Comparison of ENCODE assay signal across 19 cellular contexts in the genomic region with DNA sequence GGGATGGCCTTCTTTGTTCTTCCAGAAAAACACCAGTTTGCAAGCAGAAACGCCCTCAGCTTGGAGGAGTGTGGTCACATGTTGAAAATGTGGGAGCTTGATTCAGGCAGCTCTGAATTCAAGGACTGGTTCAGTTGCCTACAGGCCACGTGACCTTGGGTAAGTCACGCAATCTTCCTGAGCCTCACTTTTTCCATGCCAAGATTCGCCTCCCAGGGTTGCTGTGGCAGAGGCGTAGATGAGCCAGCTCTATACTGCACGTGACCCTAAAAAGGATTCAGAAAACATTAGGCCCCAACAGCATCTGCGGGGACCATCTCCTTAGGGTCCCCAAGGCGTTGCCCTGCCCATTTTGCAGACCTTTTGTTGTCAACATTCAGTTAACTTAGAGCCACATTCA.
DNase-seq lines count a peak whose midpoint lies in the region; ATAC-seq and TF ChIP-seq lines count a peak whose summit lies in the region.
"Had no signal": no experiment of that assay in that cellular context is flagged by ENCODE, and none has a peak within 500 bp of the region (broad histone marks: within the 10 kb centered on the region; RNA-seq: fewer than 3 reads in every experiment).

No MANE protein-coding gene starts in this region.

- H2AK5ac ChIP-seq in neuronal stem cell (ENCODE audit: low read depth, low read length) = no peak overlapping the region

- DNase-seq in activated CD4-positive, alpha-beta T cell treated with anti-CD3 and anti-CD28 coated beads for 48 hours = peak; percentile 11
- DNase-seq in activated CD4-positive, alpha-beta T cell treated with anti-CD3 and anti-CD28 coated beads, Interleukin-2, amount 10 ng/mL, durations not matched to agents 7 days and 5 days = no peak
- DNase-seq in stimulated activated CD4-positive, alpha-beta T cell treated with anti-CD3 and anti-CD28 coated beads, Interleukin-15, amount 100 ng/mL, for 24 hours = peak; percentile 9
- DNase-seq in stimulated activated CD4-positive, alpha-beta T cell treated with anti-CD3 and anti-CD28 coated beads, Interleukin-2, amount 100 ng/mL, for 48 hours = no peak
- DNase-seq in adrenal gland (peak; percentile 49 to 85 (median 79)), neuronal stem cell (ENCODE audit: low spot score) (no peak), D341Med (ENCODE audit: low spot score) (no peak)
- no peak for DNase-seq in stimulated activated effector memory CD8-positive, alpha-beta T cell treated with anti-CD3 and anti-CD28 coated beads, Interleukin-12 subunit alpha, Interleukin-12 subunit beta, amount 100 ng/mL, for 72 hours (ENCODE audit: low spot score in 2 of 2)
- DNase-seq: COR-L47; GOT3; MM.1S; NCI-H1105 treated with DMSO at 0.1 percent for 48 hours; NCI-H1694; NCI-H2081 treated with DMSO at 0.1 percent for 48 hours; NK-92 treated with Interleukin-12 subunit alpha and Interleukin-12 subunit beta, amount 100 ng/mL, for 24 hours; Peyer's patch had no signal

- H3K36me3 ChIP-seq in adrenal gland (replicated peaks in 1 of 2) (no peaks in the 10 kb centered on the region), neuronal stem cell (replicated peaks in 1 of 2; ENCODE audit: control insufficient read depth in 2 of 2, insufficient read depth in 2 of 2, low read length in 2 of 2) (no peaks in the 10 kb centered on the region)
- H3K36me3 ChIP-seq: Peyer's patch had no signal

- no peak overlapping the region for H3K4me3 Mint-ChIP-seq in activated CD4-positive, alpha-beta T cell treated with anti-CD3 and anti-CD28 coated beads, Interleukin-2, amount 10 ng/mL, durations not matched to agents 7 days and 5 days
- H3K4me3 Mint-ChIP-seq in stimulated activated effector memory CD8-positive, alpha-beta T cell treated with anti-CD3 and anti-CD28 coated beads, Interleukin-12 subunit alpha, Interleukin-12 subunit beta, amount 100 ng/mL, for 72 hours = no peak overlapping the region
- H3K4me3 Mint-ChIP-seq: B cell had no signal

- peaks cover 3% of the 10 kb centered on the region for H3K27me3 Mint-ChIP-seq in activated CD4-positive, alpha-beta T cell treated with anti-CD3 and anti-CD28 coated beads, Interleukin-2, amount 10 ng/mL, durations not matched to agents 7 days and 5 days

- no peak overlapping the region for H2BK5ac ChIP-seq in neuronal stem cell (ENCODE audit: low read length)

- no peak overlapping the region for H3K14ac ChIP-seq in neuronal stem cell (ENCODE audit: low read length)

- H3K18ac ChIP-seq in neuronal stem cell (ENCODE audit: low read length) = peak overlapping the region; percentile 11

- H3K4ac ChIP-seq in neuronal stem cell (ENCODE audit: low read length) = no peak overlapping the region

- H3K27ac Mint-ChIP-seq in activated CD4-positive, alpha-beta T cell treated with anti-CD3 and anti-CD28 coated beads, Interleukin-2, amount 10 ng/mL, durations not matched to agents 7 days and 5 days = no peak overlapping the region
- H3K27ac Mint-ChIP-seq in stimulated activated effector memory CD8-positive, alpha-beta T cell treated with anti-CD3 and anti-CD28 coated beads, Interleukin-12 subunit alpha, Interleukin-12 subunit beta, amount 100 ng/mL, for 72 hours = no peak overlapping the region
- H3K27ac Mint-ChIP-seq: B cell had no signal

- H2BK15ac ChIP-seq in neuronal stem cell (ENCODE audit: low read length) = peak overlapping the region; percentile 42

- CTCF ChIA-PET in activated CD4-positive, alpha-beta T cell treated with anti-CD3 and anti-CD28 coated beads, Interleukin-2, amount 10 ng/mL, durations not matched to agents 7 days and 5 days (lab: Charles Lee) = interaction anchor here (0.6 to 1.0 kb wide), 2 partner anchors 24 to 398 kb away, joined by 3 to 4 read pairs; no protein-coding TSS in a partner anchor

- ATAC-seq in stimulated activated effector memory CD8-positive, alpha-beta T cell treated with anti-CD3 and anti-CD28 coated beads, Interleukin-12 subunit alpha, Interleukin-12 subunit beta, amount 100 ng/mL, for 72 hours = no peak
- ATAC-seq: GM12878, Right ventricle myocardium inferior had no signal

- H3K27me3 ChIP-seq in adrenal gland (no peaks in the 10 kb centered on the region), neuronal stem cell (ENCODE audit: control insufficient read depth in 3 of 3, insufficient read depth in 3 of 3, low read depth in 1 of 3, low read length in 3 of 3) (peaks cover 0 to 28% (median 0%) of the 10 kb centered on the region in 3 experiments)
- H3K27me3 ChIP-seq: Peyer's patch had no signal

- H3K4me1 Mint-ChIP-seq in activated CD4-positive, alpha-beta T cell treated with anti-CD3 and anti-CD28 coated beads, Interleukin-2, amount 10 ng/mL, durations not matched to agents 7 days and 5 days = no peaks in the 10 kb centered on the region
- no peaks in the 10 kb centered on the region for H3K4me1 Mint-ChIP-seq in stimulated activated effector memory CD8-positive, alpha-beta T cell treated with anti-CD3 and anti-CD28 coated beads, Interleukin-12 subunit alpha, Interleukin-12 subunit beta, amount 100 ng/mL, for 72 hours
- H3K4me1 Mint-ChIP-seq: B cell had no signal

- intact Hi-C loops in adrenal gland (cut with DNase I) = no loop called here

- H3K4me2 ChIP-seq in neuronal stem cell (ENCODE audit: insufficient read depth, low read length, poor library complexity, severe bottlenecking) = no peak overlapping the region

- no peak overlapping the region for H4K91ac ChIP-seq in neuronal stem cell (ENCODE audit: low read depth, low read length, poor library complexity)

- POLR2A ChIA-PET in activated CD4-positive, alpha-beta T cell treated with anti-CD3 and anti-CD28 coated beads, Interleukin-2, amount 10 ng/mL, durations not matched to agents 7 days and 5 days (lab: Charles Lee) = no interaction called here

- no peak overlapping the region for H3K23ac ChIP-seq in neuronal stem cell (ENCODE audit: low read depth, low read length, poor library complexity)

- 53 to 67% (median 62%) methylated on average over 5 to 8 of the region's 8 CpGs for WGBS in adrenal gland, 4 donors
- no CpG with 5 or more reads among the region's 8 CpGs for WGBS in neuronal stem cell (ENCODE audit: extremely low coverage in 2 of 2, insufficient read length in 2 of 2, insufficient replicate concordance in 1 of 2), 2 donors

- TF ChIP-seq CTCF in adrenal gland (IDR thresholded peaks at IDR 0.05) = no peak

- H3K9me3 ChIP-seq in adrenal gland (replicated peaks in 1 of 3) (no peaks in the 10 kb centered on the region), neuronal stem cell (replicated peaks in 1 of 2; ENCODE audit: control insufficient read depth in 2 of 2, insufficient read depth in 1 of 2, low read depth in 1 of 2, low read length in 2 of 2) (peaks cover 0 to 2% of the 10 kb centered on the region in 2 donors)
- H3K9me3 ChIP-seq: Peyer's patch had no signal

- no peaks in the 10 kb centered on the region for H3K79me1 ChIP-seq in neuronal stem cell (ENCODE audit: low read depth, low read length)

- H2BK120ac ChIP-seq in neuronal stem cell (ENCODE audit: low read depth, low read length) = no peak overlapping the region

- no peak overlapping the region for H2AFZ ChIP-seq in neuronal stem cell (ENCODE audit: low read length)

- H3K9me3 Mint-ChIP-seq in activated CD4-positive, alpha-beta T cell treated with anti-CD3 and anti-CD28 coated beads, Interleukin-2, amount 10 ng/mL, durations not matched to agents 7 days and 5 days = no peaks in the 10 kb centered on the region
- H3K9me3 Mint-ChIP-seq in stimulated activated effector memory CD8-positive, alpha-beta T cell treated with anti-CD3 and anti-CD28 coated beads, Interleukin-12 subunit alpha, Interleukin-12 subunit beta, amount 100 ng/mL, for 72 hours = no peaks in the 10 kb centered on the region

- no peaks in the 10 kb centered on the region for H3K36me3 Mint-ChIP-seq in activated CD4-positive, alpha-beta T cell treated with anti-CD3 and anti-CD28 coated beads, Interleukin-2, amount 10 ng/mL, durations not matched to agents 7 days and 5 days (ENCODE audit: low read depth)
- H3K36me3 Mint-ChIP-seq in stimulated activated effector memory CD8-positive, alpha-beta T cell treated with anti-CD3 and anti-CD28 coated beads, Interleukin-12 subunit alpha, Interleukin-12 subunit beta, amount 100 ng/mL, for 72 hours = no peaks in the 10 kb centered on the region

- H3K27ac ChIP-seq in adrenal gland (peak overlapping the region in 3 of 5 donors; percentile 39 to 79 (median 73)), neuronal stem cell (replicated peaks; ENCODE audit: low read length) (no peak overlapping the region)
- H3K27ac ChIP-seq: Peyer's patch had no signal

- H3K4me3 ChIP-seq in adrenal gland (no peak overlapping the region), neuronal stem cell (ENCODE audit: low read length in 2 of 2) (peak overlapping the region in 1 of 2 donors; percentile 35)
- H3K4me3 ChIP-seq: GM12878, Peyer's patch had no signal

- peaks cover 0 to 10% of the 10 kb centered on the region in 2 donors for H3K4me1 ChIP-seq in adrenal gland (replicated peaks in 1 of 2)
- peaks cover 0 to 2% of the 10 kb centered on the region in 2 donors for H3K4me1 ChIP-seq in neuronal stem cell (ENCODE audit: control insufficient read depth in 2 of 2, insufficient read depth in 1 of 2, low read depth in 1 of 2, low read length in 2 of 2)
- H3K4me1 ChIP-seq: Peyer's patch had no signal

- no peak overlapping the region for H3K9ac ChIP-seq in neuronal stem cell (ENCODE audit: low read depth, low read length, poor library complexity)

- no peak overlapping the region for H4K8ac ChIP-seq in neuronal stem cell (ENCODE audit: low read depth, low read length)

- TF ChIP-seq POLR2A in adrenal gland (IDR thresholded peaks at IDR 0.05) = no peak

- no peak overlapping the region for H2BK12ac ChIP-seq in neuronal stem cell (ENCODE audit: low read length)

Comparison
In these comparisons a context has a peak if more than half of its experiments do, and no peak if none do; other contexts are left out.
1. DNase-seq: peak in activated CD4-positive, alpha-beta T cell treated with anti-CD3 and anti-CD28 coated beads for 48 hours (single experiment), stimulated activated CD4-positive, alpha-beta T cell treated with anti-CD3 and anti-CD28 coated beads, Interleukin-15, amount 100 ng/mL, for 24 hours (single experiment) and adrenal gland (7 of 7); none in activated CD4-positive, alpha-beta T cell treated with anti-CD3 and anti-CD28 coated beads, Interleukin-2, amount 10 ng/mL, durations not matched to agents 7 days and 5 days (single experiment), stimulated activated CD4-positive, alpha-beta T cell treated with anti-CD3 and anti-CD28 coated beads, Interleukin-2, amount 100 ng/mL, for 48 hours (0 of 2), neuronal stem cell (single experiment), D341Med (single experiment) and stimulated activated effector memory CD8-positive, alpha-beta T cell treated with anti-CD3 and anti-CD28 coated beads, Interleukin-12 subunit alpha, Interleukin-12 subunit beta, amount 100 ng/mL, for 72 hours (0 of 2).